ENCODE assay signal across 9 cellular contexts in genomic region chr20:62707981-62708521, GRCh38. TPM values are rescaled to one million over a fixed set of nuclear protein-coding genes. Genes with fewer than 3 reads are reported as not detected.
DNase-seq lines count a peak whose midpoint lies in the region; ATAC-seq and TF ChIP-seq lines count a peak whose summit lies in the region.
"Had no signal": no experiment of that assay in that cellular context is flagged by ENCODE, and none has a peak within 500 bp of the region (broad histone marks: within the 10 kb centered on the region; RNA-seq: fewer than 3 reads in every experiment).

No MANE protein-coding gene starts in this region.

- peaks cover 32% of the 10 kb centered on the region for H3K27me3 Mint-ChIP-seq in brain

- H3K9ac ChIP-seq in rectal smooth muscle tissue (ENCODE audit: low read length) = no peak overlapping the region

- H3K27ac Mint-ChIP-seq in brain = peak overlapping the region in 2 of 5 experiments; percentile 34 to 93

- H3K36me3 ChIP-seq in rectal smooth muscle tissue (ENCODE audit: control insufficient read depth, insufficient read depth, low read length) = no peaks in the 10 kb centered on the region
- H3K36me3 ChIP-seq: neutrophil had no signal

- peaks cover 0 to 14% (median 0%) of the 10 kb centered on the region in 5 experiments for H3K9me3 Mint-ChIP-seq in brain

- peaks cover 69% of the 10 kb centered on the region for H3K4me1 Mint-ChIP-seq in brain

- H3K27me3 ChIP-seq in rectal smooth muscle tissue (ENCODE audit: control insufficient read depth, insufficient read depth, low read length) = peaks cover 11% of the 10 kb centered on the region

- no peaks in the 10 kb centered on the region for H3K36me3 Mint-ChIP-seq in brain

- DNase-seq in DMS79 treated with DMSO at 0.1 percent for 48 hours (lab: John Stamatoyannopoulos, UW) (peak; percentile 59), DMS79 (lab: John Stamatoyannopoulos, UW) (no peak), NCI-H1694 treated with DMSO at 0.1 percent for 48 hours (lab: John Stamatoyannopoulos, UW) (peak; percentile 84)
- no peak for DNase-seq in activated CD4-positive, CD25-positive, alpha-beta regulatory T cell treated with anti-CD3 and anti-CD28 coated beads, Interleukin-2, amount 50 U/mL, for 72 hours

- peaks cover 41% of the 10 kb centered on the region for H3K4me1 ChIP-seq in rectal smooth muscle tissue (ENCODE audit: control insufficient read depth, insufficient read depth, low read length)

- peak in 1 of 2 experiments; percentile 61 for TF ChIP-seq CTCF in brain (conservative IDR thresholded peaks at IDR 0.05)

- H3K27ac ChIP-seq in rectal smooth muscle tissue (ENCODE audit: low read depth, low read length) = peak overlapping the region; percentile 14
- H3K27ac ChIP-seq: neutrophil had no signal

- H3K4me3 Mint-ChIP-seq in brain = peak overlapping the region; percentile 39 to 81 (median 74)

- ATAC-seq in GM21619 (IDR thresholded peaks at IDR 0.05; ENCODE audit: unreplicated experiment) = no peak
- ATAC-seq in GM18909 (IDR thresholded peaks at IDR 0.05; ENCODE audit: poor library complexity, unreplicated experiment) = no peak

- no peak overlapping the region for H3K4me3 ChIP-seq in rectal smooth muscle tissue (ENCODE audit: low read length)

RNA-seq across cellular contexts. Expression of gene NTSR1, which starts 0.6 kb away (rescaled TPM):
- 0.48 TPM for polyA plus RNA-seq in brain (ENCODE audit: insufficient read depth, low read depth, low replicate concordance)

Comparison
In these comparisons a context has a peak if more than half of its experiments do, and no peak if none do; other contexts are left out.
1. DNase-seq: peak in DMS79 treated with DMSO at 0.1 percent for 48 hours (single experiment) and NCI-H1694 treated with DMSO at 0.1 percent for 48 hours (single experiment); none in DMS79 (single experiment) and activated CD4-positive, CD25-positive, alpha-beta regulatory T cell treated with anti-CD3 and anti-CD28 coated beads, Interleukin-2, amount 50 U/mL, for 72 hours (single experiment).